1 cellular context compared by ENCODE assay signal in genomic region chr9:128049788-128050187, GRCh38.
TF ChIP-seq lines count a peak whose summit lies in the region.

No MANE protein-coding gene starts in this region.

TF ChIP-seq in IMR-90, 13 proteins besides CTCF, POLR2A, EP300 and RAD21 (continued from another document):
- TF ChIP-seq USF2 (IDR thresholded peaks at IDR 0.05; ENCODE audit: low read depth, low read length) (no peak), RFX5 (IDR thresholded peaks at IDR 0.05; ENCODE audit: low read depth, low read length) (no peak), FOS (IDR thresholded peaks at IDR 0.05; ENCODE audit: low read depth, low read length) (no peak), NFE2L2 (IDR thresholded peaks at IDR 0.05; ENCODE audit: low read depth, low read length) (no peak), MAFK (IDR thresholded peaks at IDR 0.05; ENCODE audit: low read depth, low read length) (no peak), CEBPB (IDR thresholded peaks at IDR 0.05; ENCODE audit: low read depth, low read length) (no peak), SMC3 (IDR thresholded peaks at IDR 0.05; ENCODE audit: low read depth, low read length) (no peak), MAZ (IDR thresholded peaks at IDR 0.05; ENCODE audit: borderline replicate concordance, low read depth, low read length) (no peak)
